ENCODE assay signal across 1 cellular context in genomic region chr12:124497039-124497438, GRCh38.
TF ChIP-seq lines count a peak whose summit lies in the region.

No MANE protein-coding gene starts in this region.

TF ChIP-seq in H1, 55 proteins besides CTCF, POLR2A, EP300 and RAD21 (continued from another document):
- no peak for TF ChIP-seq BCL11A (IDR thresholded peaks at IDR 0.05; ENCODE audit: low read depth in 2 of 2, low read length in 2 of 2)
- TF ChIP-seq CEBPB (IDR thresholded peaks at IDR 0.05; ENCODE audit: low read depth, low read length), result no peak
- no peak for TF ChIP-seq RXRA (IDR thresholded peaks at IDR 0.05; ENCODE audit: insufficient read depth, low read depth, low read length)
- no peak for TF ChIP-seq CHD7 (IDR thresholded peaks at IDR 0.05; ENCODE audit: insufficient replicate concordance, low read length)
- TF ChIP-seq SUZ12 (IDR thresholded peaks at IDR 0.05; ENCODE audit: low read length), result no peak
- TF ChIP-seq SAP30 (IDR thresholded peaks at IDR 0.05; ENCODE audit: insufficient read depth, insufficient replicate concordance, low read length), result no peak
- no peak for TF ChIP-seq CREB1 (IDR thresholded peaks at IDR 0.05)
- TF ChIP-seq POU5F1 (IDR thresholded peaks at IDR 0.05; ENCODE audit: low read depth, low read length), result no peak
- no peak for TF ChIP-seq CBX5 (IDR thresholded peaks at IDR 0.05; ENCODE audit: low read depth, low read length)
- TF ChIP-seq TCF12 (IDR thresholded peaks at IDR 0.05; ENCODE audit: low read depth, low read length), result no peak
- TF ChIP-seq KDM1A (IDR thresholded peaks at IDR 0.05; ENCODE audit: borderline replicate concordance, low read length), result no peak
- no peak for TF ChIP-seq NRF1 (IDR thresholded peaks at IDR 0.05; ENCODE audit: low read depth, low read length)
- no peak for TF ChIP-seq TAF1 (IDR thresholded peaks at IDR 0.05; ENCODE audit: low read depth, low read length)
